In genomic region chr1:203320546-203321272, GRCh38 we compare ENCODE assay signal across 8 cellular contexts. TPM values are rescaled to one million over a fixed set of nuclear protein-coding genes. Genes with fewer than 3 reads are reported as not detected.
DNase-seq lines count a peak whose midpoint lies in the region; ATAC-seq and TF ChIP-seq lines count a peak whose summit lies in the region.

No MANE protein-coding gene starts in this region.

- no peaks in the 10 kb centered on the region for H3K36me3 ChIP-seq in Karpas-422 (ENCODE audit: insufficient read depth, low read length)
- no peaks in the 10 kb centered on the region for H3K36me3 ChIP-seq in mammary epithelial cell (ENCODE audit: insufficient read depth, low read length)

- H3K27ac Mint-ChIP-seq in mesothelial cell of epicardium (peak overlapping the region; percentile 92), type B pancreatic cell (no peak overlapping the region)

- H3K4me3 Mint-ChIP-seq in mesothelial cell of epicardium: peak overlapping the region; percentile 12
- no peak overlapping the region for H3K4me3 Mint-ChIP-seq in type B pancreatic cell

- H3K9me3 ChIP-seq in Karpas-422 (ENCODE audit: low read length): no peaks in the 10 kb centered on the region
- H3K9me3 ChIP-seq in mammary epithelial cell (replicated peaks; ENCODE audit: insufficient read depth, low read length): no peaks in the 10 kb centered on the region

- H3K36me3 Mint-ChIP-seq in mesothelial cell of epicardium (no peaks in the 10 kb centered on the region), type B pancreatic cell (no peaks in the 10 kb centered on the region)

- no peaks in the 10 kb centered on the region for H3K9me3 Mint-ChIP-seq in mesothelial cell of epicardium
- H3K9me3 Mint-ChIP-seq in type B pancreatic cell: no peaks in the 10 kb centered on the region

- H4K20me1 ChIP-seq in Karpas-422 (ENCODE audit: insufficient read depth, low read depth, low read length): no peaks in the 10 kb centered on the region
- H4K20me1 ChIP-seq in mammary epithelial cell (ENCODE audit: insufficient read depth, low read length): no peaks in the 10 kb centered on the region

- dilution Hi-C loops in mammary epithelial cell (cut with HindIII; ENCODE audit: low sequenced_read_pairs): no loop called here

- H3K79me2 ChIP-seq in Karpas-422 (ENCODE audit: low read length) (no peaks in the 10 kb centered on the region), mammary epithelial cell (ENCODE audit: insufficient read depth, low read length) (no peaks in the 10 kb centered on the region)

- H2AFZ ChIP-seq in Karpas-422 (ENCODE audit: low read length) (no peak overlapping the region), mammary epithelial cell (ENCODE audit: low read depth, low read length) (no peak overlapping the region)

- CTCF ChIA-PET in RWPE1 (lab: Yijun Ruan, JAX): interaction anchor here (0.8 to 2.0 kb wide), 7 partner anchors 9 to 53 kb away, joined by 3 to 9 read pairs (median 4); no protein-coding TSS in a partner anchor
- CTCF ChIA-PET in mammary epithelial cell (lab: Charles Lee; ENCODE audit: low non-redundant PET): no interaction called here

- H3K27ac ChIP-seq in Karpas-422 (ENCODE audit: low read length): peak overlapping the region; percentile 100
- peak overlapping the region; percentile 64 for H3K27ac ChIP-seq in RWPE1
- no peak overlapping the region for H3K27ac ChIP-seq in mammary epithelial cell (ENCODE audit: insufficient read depth, low read depth, low read length)

- H3K27me3 ChIP-seq in Karpas-422 (ENCODE audit: low read length) (no peaks in the 10 kb centered on the region), mammary epithelial cell (ENCODE audit: insufficient read depth, low read length) (no peaks in the 10 kb centered on the region)

- peak; percentile 61 for DNase-seq in GM10266 (ENCODE audit: extremely low spot score)
- DNase-seq in Karpas-422: peak; percentile 87
- DNase-seq in RWPE1 (ENCODE audit: low spot score): no peak
- DNase-seq in mammary epithelial cell: peak; percentile 51
- no peak for DNase-seq in mesothelial cell of epicardium (ENCODE audit: low spot score in 2 of 2, unreplicated experiment in 2 of 2)
- DNase-seq in type B pancreatic cell (ENCODE audit: extremely low spot score, unreplicated experiment): no peak
- no peak for DNase-seq in occipital lobe (lab: John Stamatoyannopoulos, UW)

- POLR2A ChIA-PET in RWPE1 (lab: Yijun Ruan, JAX; ENCODE audit: low non-redundant PET): no interaction called here

- H3K27me3 Mint-ChIP-seq in mesothelial cell of epicardium (ENCODE audit: low read depth) (no peaks in the 10 kb centered on the region), type B pancreatic cell (peaks cover 3% of the 10 kb centered on the region)

- in situ Hi-C loops in mammary epithelial cell (cut with MboI; ENCODE audit: low sequenced_read_pairs in 2 of 2): no loop called here

- H3K4me1 ChIP-seq in Karpas-422 (ENCODE audit: low read length) (peaks cover 58% of the 10 kb centered on the region), mammary epithelial cell (ENCODE audit: insufficient read depth, low read length) (peaks cover 3% of the 10 kb centered on the region)

- H3K4me1 Mint-ChIP-seq in mesothelial cell of epicardium (peaks cover 94% of the 10 kb centered on the region), type B pancreatic cell (ENCODE audit: unreplicated experiment) (peaks cover 54% of the 10 kb centered on the region)

- WGBS in mammary epithelial cell (ENCODE audit: low coverage, missing lambda C conversion rate): 47% methylated on average over 5 of the region's 6 CpGs

- H3K9me2 ChIP-seq in Karpas-422 (replicated peaks; ENCODE audit: insufficient read depth, low read length): no peaks in the 10 kb centered on the region

- H3K4me3 ChIP-seq in Karpas-422 (ENCODE audit: low read length) (peak overlapping the region; percentile 31; the same call in 1 of the 2 replicates), mammary epithelial cell (replicated peaks in 1 of 3; ENCODE audit: insufficient read depth in 1 of 3, low read depth in 2 of 3, low read length in 3 of 3) (no peak overlapping the region)

- intact Hi-C loops in mammary epithelial cell (cut with micrococcal nuclease): no loop called here

- TF ChIP-seq CTCF in GM10266 (IDR thresholded peaks at IDR 0.05; ENCODE audit: control insufficient read depth, insufficient read depth, low read depth, missing control alignments) (no peak), RWPE1 (conservative IDR thresholded peaks at IDR 0.05; ENCODE audit: low read depth) (no peak), mammary epithelial cell (conservative IDR thresholded peaks at IDR 0.05 in 1 of 2, IDR thresholded peaks at IDR 0.05 in 1 of 2; ENCODE audit: extremely low read depth in 1 of 2, insufficient read depth in 1 of 2, low read depth in 1 of 2, low read length in 2 of 2) (no peak), mesothelial cell of epicardium (IDR thresholded peaks at IDR 0.05; ENCODE audit: unreplicated experiment) (no peak), type B pancreatic cell (conservative IDR thresholded peaks at IDR 0.05) (no peak)

- H3K9ac ChIP-seq in Karpas-422 (ENCODE audit: low read length) (peak overlapping the region; percentile 63), mammary epithelial cell (ENCODE audit: insufficient read depth, low read length) (no peak overlapping the region)

- no TSS peak for BruUV-seq in mammary epithelial cell (replicated peaks; lab: Mats Ljungman, UMichigan)

- ATAC-seq in GM21723 (IDR thresholded peaks at IDR 0.05; ENCODE audit: unreplicated experiment): peak; percentile 62

- H3K4me2 ChIP-seq in Karpas-422 (ENCODE audit: low read depth, low read length, poor library complexity, severe bottlenecking) (peak overlapping the region; percentile 98), mammary epithelial cell (ENCODE audit: insufficient read depth, low read depth, low read length) (no peak overlapping the region)

RNA-seq across cellular contexts. Expression of gene BTG2, which starts 15.4 kb away (rescaled TPM):
- total RNA-seq in Karpas-422 (2014; rRNA removed; shearing (Covaris generic); ENCODE audit: low replicate concordance): 245 and 258 TPM in 2 replicates
- 100 to 1,000 TPM in 1 of 2 donors, 10 to 100 TPM in 1; 74.8 to 107 TPM for total RNA-seq in mammary epithelial cell
- polyA plus RNA-seq in mammary epithelial cell: 47.2 TPM
- 57.2 TPM for polyA minus RNA-seq in mammary epithelial cell
- total RNA-seq in mesothelial cell of epicardium: 186 to 192 TPM (median 191 TPM) in 3 replicates
- total RNA-seq in type B pancreatic cell (ENCODE audit: low replicate concordance): 49.8 and 147 TPM in 2 replicates
- total RNA-seq in occipital lobe: 13.9 TPM

RNA-seq across cellular contexts. Expression of gene FMOD, which starts 30.2 kb away (rescaled TPM):
- 2.2 and 3.6 TPM in 2 replicates for total RNA-seq in Karpas-422 (2014; rRNA removed; shearing (Covaris generic); ENCODE audit: low replicate concordance)
- total RNA-seq in mammary epithelial cell (1 to 10 TPM in 1 of 2 donors, not detected in 1; 1.5 TPM), mesothelial cell of epicardium (77.3 to 86.0 TPM (median 82.1 TPM) in 3 replicates), type B pancreatic cell (ENCODE audit: low replicate concordance) (3.9 and 8.3 TPM in 2 replicates), occipital lobe (1.1 TPM)
- not detected for polyA plus RNA-seq in mammary epithelial cell
- not detected for polyA minus RNA-seq in mammary epithelial cell

Comparison
In these comparisons a context has a peak if more than half of its experiments do, and no peak if none do; other contexts are left out.
1. DNase-seq: peak in GM10266 (single experiment), Karpas-422 (single experiment) and mammary epithelial cell (single experiment); none in RWPE1 (single experiment), mesothelial cell of epicardium (0 of 2), type B pancreatic cell (single experiment) and occipital lobe (single experiment).